In genomic region chr9:135269912-135270630, GRCh38 we compare ENCODE assay signal across 19 cellular contexts.
DNase-seq lines count a peak whose midpoint lies in the region; ATAC-seq, FAIRE-seq and TF ChIP-seq lines count a peak whose summit lies in the region.
"Had no signal": no experiment of that assay in that cellular context is flagged by ENCODE, and none has a peak within 500 bp of the region (broad histone marks: within the 10 kb centered on the region; RNA-seq: fewer than 3 reads in every experiment).

No MANE protein-coding gene starts in this region.

- no peak overlapping the region for H3K18ac ChIP-seq in H9 (ENCODE audit: insufficient read length, low read depth, low read length)

- H3K4me1 ChIP-seq in H9 (ENCODE audit: insufficient read depth, low read length) (no peaks in the 10 kb centered on the region), GM12878 (ENCODE audit: control insufficient read depth, insufficient read depth, low read length) (no peaks in the 10 kb centered on the region)
- H3K4me1 ChIP-seq: HAP-1, Peyer's patch, SJSA1 had no signal

- peaks cover 0 to 2% of the 10 kb centered on the region in 2 experiments; a peak in 2 of 5 replicates for H3K9me3 Mint-ChIP-seq in H9

- no peaks in the 10 kb centered on the region for H3K36me3 ChIP-seq in GM12878 (ENCODE audit: control insufficient read depth in 2 of 2, insufficient read depth in 2 of 2, low read length in 1 of 2)
- H3K36me3 ChIP-seq: HAP-1, Peyer's patch, SJSA1 had no signal

- no peak overlapping the region for H2BK5ac ChIP-seq in H9 (ENCODE audit: insufficient read length, low read length)

- H3K79me2 ChIP-seq in H9 (ENCODE audit: insufficient read depth, low read length), result no peaks in the 10 kb centered on the region
- no peaks in the 10 kb centered on the region for H3K79me2 ChIP-seq in GM12878 (ENCODE audit: control insufficient read depth, insufficient read depth, low read length)

- no peaks in the 10 kb centered on the region for H3K23me2 ChIP-seq in H9 (ENCODE audit: insufficient read length, low read depth, low read length, poor library complexity, severe bottlenecking)

- peak overlapping the region in 2 of 3 experiments; percentile 2 to 56; a peak in 4 of 7 replicates for H3K27ac Mint-ChIP-seq in H9

- H3K56ac ChIP-seq in H9 (ENCODE audit: insufficient read length, low read depth, low read length), result no peak overlapping the region

- TF ChIP-seq EP300 in GM12878 (IDR thresholded peaks at IDR 0.05; ENCODE audit: borderline replicate concordance in 1 of 2, control insufficient read depth in 1 of 2, low read depth in 2 of 2, low read length in 2 of 2), result no peak

- POLR2A ChIA-PET in GM12878 (lab: Charles Lee), result no interaction called here

- no TSS peak for BruUV-seq in GM12878 (replicated peaks; lab: Mats Ljungman, UMichigan)

- H2AK5ac ChIP-seq in H9 (ENCODE audit: insufficient read length, low read length), result no peak overlapping the region

- H3K27me3 ChIP-seq in H9 (ENCODE audit: insufficient read depth, low read length) (no peaks in the 10 kb centered on the region), GM12878 (replicated peaks in 1 of 2; ENCODE audit: control insufficient read depth in 2 of 2, insufficient read depth in 2 of 2, low read length in 1 of 2) (no peaks in the 10 kb centered on the region; a peak in 1 of 4 replicates)
- H3K27me3 ChIP-seq: Peyer's patch, SJSA1 had no signal

- H3K4me2 ChIP-seq in H9 (ENCODE audit: insufficient read depth, insufficient read length, low read length) (no peak overlapping the region), GM12878 (ENCODE audit: control insufficient read depth, insufficient read depth) (no peak overlapping the region)

- no peak overlapping the region for H4K5ac ChIP-seq in H9 (ENCODE audit: insufficient read length, low read depth, low read length)

- no peak overlapping the region for H3K27ac ChIP-seq in H9 (ENCODE audit: insufficient read length, low read depth, low read length)
- no peak overlapping the region for H3K27ac ChIP-seq in GM12878 (ENCODE audit: control insufficient read depth, insufficient read depth)
- H3K27ac ChIP-seq: C4-2B, Peyer's patch, SJSA1 had no signal

- no peak overlapping the region for H2AFZ ChIP-seq in H9 (ENCODE audit: low read length)
- no peak overlapping the region for H2AFZ ChIP-seq in GM12878 (ENCODE audit: control insufficient read depth, low read depth, low read length)

- no peak for TF ChIP-seq POLR2A in GM12878 (IDR thresholded peaks at IDR 0.05; ENCODE audit: low read depth, low read length)

- no peak for FAIRE-seq in GM12878 (lab: Jason Lieb, UNC)
- FAIRE-seq: K562 had no signal

- CTCF ChIA-PET in GM12878 (lab: Yijun Ruan, JAX), result no interaction called here

- in situ Hi-C loops in GM12878 (cut with MboI), result no loop called here

- TF ChIP-seq RAD21 in GM12878 (IDR thresholded peaks at IDR 0.05; ENCODE audit: insufficient read depth, low read depth, low read length), result no peak

- H3K4me3 ChIP-seq in GM12878, result no peak overlapping the region
- H3K4me3 ChIP-seq: HAP-1, K562, Peyer's patch, SJSA1 had no signal

- no peak overlapping the region for H4K91ac ChIP-seq in H9 (ENCODE audit: insufficient read length, low read depth, low read length)

- no peaks in the 10 kb centered on the region for H3K9me3 ChIP-seq in H9 (ENCODE audit: control insufficient read depth, low read depth, low read length)
- no peaks in the 10 kb centered on the region for H3K9me3 ChIP-seq in GM12878 (replicated peaks; ENCODE audit: control insufficient read depth, insufficient read depth, low read length)
- H3K9me3 ChIP-seq: HAP-1, Peyer's patch, SJSA1 had no signal

- H3K4ac ChIP-seq in H9 (ENCODE audit: low read depth, low read length), result no peak overlapping the region

- no peak for ATAC-seq in GM12878
- no peak for ATAC-seq in activated CD4-positive, CD25-positive, alpha-beta regulatory T cell treated with anti-CD3 and anti-CD28 coated beads, Interleukin-2, amount 50 U/mL, for 24 hours
- ATAC-seq: K562 had no signal

- DNase-seq in H9, result no peak
- no peak for DNase-seq in GM12878 (ENCODE audit: low read depth, low spot score)
- DNase-seq in left kidney (ENCODE audit: low read depth, low spot score), result peak; percentile 40
- peak; percentile 40 for DNase-seq in putamen (ENCODE audit: low spot score)
- DNase-seq in medulla oblongata (ENCODE audit: extremely low spot score), result no peak
- no peak for DNase-seq in islet precursor cell
- DNase-seq: ACHN; DMS79; NCI-H1092 treated with DMSO at 0.1 percent for 48 hours; NCI-H2081 treated with DMSO at 0.1 percent for 48 hours; NCI-H446 treated with DMSO at 0.1 percent for 48 hours; NCI-H69; NK-92 treated with Interleukin-12 subunit alpha and Interleukin-12 subunit beta, amount 100 ng/mL, for 24 hours; Peyer's patch had no signal

- TF ChIP-seq CTCF in H9 (conservative IDR thresholded peaks at IDR 0.05) (no peak), GM12878 (IDR thresholded peaks at IDR 0.05 in 2 of 3, conservative IDR thresholded peaks at IDR 0.05 in 1 of 3; ENCODE audit: control insufficient read depth in 2 of 3, extremely low read depth in 1 of 3, insufficient read depth in 1 of 3, low read depth in 3 of 3, low read length in 3 of 3) (no peak)

- SMC1A ChIA-PET in GM12878 (lab: Charles Lee; ENCODE audit: uncharacterized antibody, unreplicated experiment), result no interaction called here

- no peak overlapping the region for H3K9ac ChIP-seq in H9 (ENCODE audit: extremely low read depth, insufficient read length, low read length)
- no peak overlapping the region for H3K9ac ChIP-seq in GM12878 (ENCODE audit: control insufficient read depth, insufficient read depth, low read length)

- H3T11ph ChIP-seq in H9 (ENCODE audit: low read length), result no peak overlapping the region

- intact Hi-C loops in GM12878 (cut with micrococcal nuclease; ENCODE audit: unreplicated experiment), result no loop called here

- peaks cover 12 to 21% of the 10 kb centered on the region in 2 experiments for H3K4me1 Mint-ChIP-seq in H9

- no peak overlapping the region for H4K8ac ChIP-seq in H9 (replicated peaks; ENCODE audit: insufficient read length, low read depth, low read length)

- H4K20me1 ChIP-seq in H9 (ENCODE audit: control insufficient read depth, insufficient read depth, insufficient read length), result no peaks in the 10 kb centered on the region
- H4K20me1 ChIP-seq in GM12878 (ENCODE audit: control insufficient read depth, insufficient read depth), result no peaks in the 10 kb centered on the region

- no peaks in the 10 kb centered on the region; a peak in 1 of 7 replicates for H3K36me3 Mint-ChIP-seq in H9 (ENCODE audit: insufficient read depth in 1 of 3, low read depth in 3 of 3)

- H3K14ac ChIP-seq in H9 (ENCODE audit: insufficient read depth, low read length), result no peak overlapping the region

- H3K79me1 ChIP-seq in H9 (ENCODE audit: insufficient read depth, low read depth, low read length, poor library complexity, severe bottlenecking), result no peaks in the 10 kb centered on the region

- no peak overlapping the region for H2BK20ac ChIP-seq in H9 (ENCODE audit: low read depth, low read length, poor library complexity, severe bottlenecking)

- H3K27me3 Mint-ChIP-seq in H9 (ENCODE audit: low read depth), result peaks cover under 1% of the 10 kb centered on the region

- no peak overlapping the region for H2BK120ac ChIP-seq in H9 (ENCODE audit: low read depth, low read length, poor library complexity, severe bottlenecking)

- H2BK15ac ChIP-seq in H9 (ENCODE audit: low read depth, low read length), result no peak overlapping the region

- RAD21 ChIA-PET in GM12878 (lab: Charles Lee; ENCODE audit: unreplicated experiment), result no interaction called here

- H2BK12ac ChIP-seq in H9 (ENCODE audit: insufficient read length, low read depth, low read length), result no peak overlapping the region

- H3K4me3 Mint-ChIP-seq in H9, result no peak overlapping the region; a peak in 1 of 5 replicates

- H3K23ac ChIP-seq in H9 (ENCODE audit: insufficient read length, low read depth, low read length), result no peak overlapping the region

- no CpG with 5 or more reads among the region's 15 CpGs for WGBS in H9 (ENCODE audit: extremely low coverage, insufficient read length, low lambda C conversion rate)
- WGBS in GM12878 (ENCODE audit: insufficient coverage, insufficient replicate concordance, low lambda C conversion rate, missing lambda C conversion rate), result 43% methylated on average over 15 of the region's 15 CpGs

TF ChIP-seq in GM12878, 131 proteins besides CTCF, POLR2A, EP300 and RAD21:
- TF ChIP-seq NR2C2 (IDR thresholded peaks at IDR 0.05; ENCODE audit: borderline replicate concordance, control insufficient read depth, insufficient read length, low read depth) (peak; percentile 50), ZBED1 (IDR thresholded peaks at IDR 0.05; ENCODE audit: borderline replicate concordance) (no peak), SUZ12 (IDR thresholded peaks at IDR 0.05; ENCODE audit: unreplicated experiment) (no peak), HCFC1 (IDR thresholded peaks at IDR 0.05; ENCODE audit: low read length) (no peak), GABPA (IDR thresholded peaks at IDR 0.05; ENCODE audit: low read depth) (no peak), EZH2 (IDR thresholded peaks at IDR 0.05; ENCODE audit: borderline replicate concordance, control insufficient read depth, low read depth, low read length) (no peak), RUNX3 (IDR thresholded peaks at IDR 0.05; ENCODE audit: low read length) (no peak), SMARCA5 (IDR thresholded peaks at IDR 0.05) (no peak), SUPT20H (IDR thresholded peaks at IDR 0.05; ENCODE audit: borderline replicate concordance, control insufficient read depth, low read depth, low read length) (no peak)

Comparison
In these comparisons a context has a peak if more than half of its experiments do, and no peak if none do; other contexts are left out.
1. DNase-seq: peak in left kidney (single experiment) and putamen (single experiment); none in H9 (single experiment), GM12878 (single experiment), medulla oblongata (single experiment) and islet precursor cell (single experiment).